In genomic region chrX:125295337-125295736, GRCh38 we compare ENCODE assay signal across 1 cellular context.
TF ChIP-seq lines count a peak whose summit lies in the region.

No MANE protein-coding gene starts in this region.

TF ChIP-seq in HepG2, 621 proteins besides CTCF, POLR2A, EP300 and RAD21:
- TF ChIP-seq, protein P1, sequence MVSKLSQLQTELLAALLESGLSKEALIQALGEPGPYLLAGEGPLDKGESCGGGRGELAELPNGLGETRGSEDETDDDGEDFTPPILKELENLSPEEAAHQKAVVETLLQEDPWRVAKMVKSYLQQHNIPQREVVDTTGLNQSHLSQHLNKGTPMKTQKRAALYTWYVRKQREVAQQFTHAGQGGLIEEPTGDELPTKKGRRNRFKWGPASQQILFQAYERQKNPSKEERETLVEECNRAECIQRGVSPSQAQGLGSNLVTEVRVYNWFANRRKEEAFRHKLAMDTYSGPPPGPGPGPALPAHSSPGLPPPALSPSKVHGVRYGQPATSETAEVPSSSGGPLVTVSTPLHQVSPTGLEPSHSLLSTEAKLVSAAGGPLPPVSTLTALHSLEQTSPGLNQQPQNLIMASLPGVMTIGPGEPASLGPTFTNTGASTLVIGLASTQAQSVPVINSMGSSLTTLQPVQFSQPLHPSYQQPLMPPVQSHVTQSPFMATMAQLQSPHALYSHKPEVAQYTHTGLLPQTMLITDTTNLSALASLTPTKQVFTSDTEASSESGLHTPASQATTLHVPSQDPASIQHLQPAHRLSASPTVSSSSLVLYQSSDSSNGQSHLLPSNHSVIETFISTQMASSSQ (IDR thresholded peaks at IDR 0.05; ENCODE audit: low read depth), result no peak
- TF ChIP-seq, protein P1 (CRISPR knock-in tag; IDR thresholded peaks at IDR 0.05; ENCODE audit: borderline replicate concordance), result no peak
- TF ChIP-seq GABPB1 (CRISPR knock-in tag; IDR thresholded peaks at IDR 0.05) (no peak), KLF15 (CRISPR knock-in tag; IDR thresholded peaks at IDR 0.05; ENCODE audit: borderline replicate concordance) (no peak), MED8 (CRISPR knock-in tag; IDR thresholded peaks at IDR 0.05; ENCODE audit: insufficient replicate concordance) (no peak), SKI (IDR thresholded peaks at IDR 0.05; ENCODE audit: partially characterized antibody) (no peak), XBP1 (CRISPR knock-in tag; IDR thresholded peaks at IDR 0.05) (no peak), ZNF891 (CRISPR knock-in tag; IDR thresholded peaks at IDR 0.05) (no peak), FOXO1 (CRISPR knock-in tag; IDR thresholded peaks at IDR 0.05) (no peak), EZH2 (conservative IDR thresholded peaks at IDR 0.05; ENCODE audit: low read depth, low read length) (no peak), BRF2 (CRISPR knock-in tag; IDR thresholded peaks at IDR 0.05) (no peak), RBM39 (IDR thresholded peaks at IDR 0.05; ENCODE audit: low read depth, low read length, poor library complexity, severe bottlenecking) (no peak), TAF15 (IDR thresholded peaks at IDR 0.05; ENCODE audit: low read depth, low read length, poor library complexity, severe bottlenecking) (no peak), ZNF343 (CRISPR knock-in tag; IDR thresholded peaks at IDR 0.05) (no peak), ZNF337 (CRISPR knock-in tag; IDR thresholded peaks at IDR 0.05; ENCODE audit: borderline replicate concordance, low read depth) (no peak)
- TF ChIP-seq, protein P2, sequence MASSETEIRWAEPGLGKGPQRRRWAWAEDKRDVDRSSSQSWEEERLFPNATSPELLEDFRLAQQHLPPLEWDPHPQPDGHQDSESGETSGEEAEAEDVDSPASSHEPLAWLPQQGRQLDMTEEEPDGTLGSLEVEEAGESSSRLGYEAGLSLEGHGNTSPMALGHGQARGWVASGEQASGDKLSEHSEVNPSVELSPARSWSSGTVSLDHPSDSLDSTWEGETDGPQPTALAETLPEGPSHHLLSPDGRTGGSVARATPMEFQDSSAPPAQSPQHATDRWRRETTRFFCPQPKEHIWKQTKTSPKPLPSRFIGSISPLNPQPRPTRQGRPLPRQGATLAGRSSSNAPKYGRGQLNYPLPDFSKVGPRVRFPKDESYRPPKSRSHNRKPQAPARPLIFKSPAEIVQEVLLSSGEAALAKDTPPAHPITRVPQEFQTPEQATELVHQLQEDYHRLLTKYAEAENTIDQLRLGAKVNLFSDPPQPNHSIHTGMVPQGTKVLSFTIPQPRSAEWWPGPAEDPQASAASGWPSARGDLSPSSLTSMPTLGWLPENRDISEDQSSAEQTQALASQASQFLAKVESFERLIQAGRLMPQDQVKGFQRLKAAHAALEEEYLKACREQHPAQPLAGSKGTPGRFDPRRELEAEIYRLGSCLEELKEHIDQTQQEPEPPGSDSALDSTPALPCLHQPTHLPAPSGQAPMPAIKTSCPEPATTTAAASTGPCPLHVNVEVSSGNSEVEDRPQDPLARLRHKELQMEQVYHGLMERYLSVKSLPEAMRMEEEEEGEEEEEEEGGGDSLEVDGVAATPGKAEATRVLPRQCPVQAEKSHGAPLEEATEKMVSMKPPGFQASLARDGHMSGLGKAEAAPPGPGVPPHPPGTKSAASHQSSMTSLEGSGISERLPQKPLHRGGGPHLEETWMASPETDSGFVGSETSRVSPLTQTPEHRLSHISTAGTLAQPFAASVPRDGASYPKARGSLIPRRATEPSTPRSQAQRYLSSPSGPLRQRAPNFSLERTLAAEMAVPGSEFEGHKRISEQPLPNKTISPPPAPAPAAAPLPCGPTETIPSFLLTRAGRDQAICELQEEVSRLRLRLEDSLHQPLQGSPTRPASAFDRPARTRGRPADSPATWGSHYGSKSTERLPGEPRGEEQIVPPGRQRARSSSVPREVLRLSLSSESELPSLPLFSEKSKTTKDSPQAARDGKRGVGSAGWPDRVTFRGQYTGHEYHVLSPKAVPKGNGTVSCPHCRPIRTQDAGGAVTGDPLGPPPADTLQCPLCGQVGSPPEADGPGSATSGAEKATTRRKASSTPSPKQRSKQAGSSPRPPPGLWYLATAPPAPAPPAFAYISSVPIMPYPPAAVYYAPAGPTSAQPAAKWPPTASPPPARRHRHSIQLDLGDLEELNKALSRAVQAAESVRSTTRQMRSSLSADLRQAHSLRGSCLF (CRISPR knock-in tag; IDR thresholded peaks at IDR 0.05; ENCODE audit: borderline replicate concordance), result no peak
